1 cellular context compared by ENCODE assay signal in the genomic region with DNA sequence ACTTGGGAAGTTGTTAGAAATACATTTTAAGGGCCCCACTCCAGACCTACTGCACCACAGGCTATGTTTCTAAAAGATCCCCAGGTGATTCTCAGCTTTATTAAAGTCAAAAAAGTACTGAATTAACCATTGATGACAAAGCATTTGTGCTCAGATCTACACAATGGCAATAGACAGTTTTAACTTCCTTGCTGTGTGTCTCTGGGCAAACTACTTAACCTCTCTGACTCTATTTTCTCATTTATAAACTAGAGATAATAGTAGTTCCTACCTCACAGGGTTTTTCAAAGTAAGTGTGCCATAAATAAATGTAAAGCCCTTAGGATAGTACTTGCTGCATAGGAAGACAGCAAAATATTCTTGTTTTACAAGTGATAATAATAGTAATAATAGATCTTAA.
TF ChIP-seq lines count a peak whose summit lies in the region.

No MANE protein-coding gene starts in this region.

TF ChIP-seq in K562, 482 proteins besides CTCF, POLR2A, EP300 and RAD21 (continued from another document):
- TF ChIP-seq, protein P1, sequence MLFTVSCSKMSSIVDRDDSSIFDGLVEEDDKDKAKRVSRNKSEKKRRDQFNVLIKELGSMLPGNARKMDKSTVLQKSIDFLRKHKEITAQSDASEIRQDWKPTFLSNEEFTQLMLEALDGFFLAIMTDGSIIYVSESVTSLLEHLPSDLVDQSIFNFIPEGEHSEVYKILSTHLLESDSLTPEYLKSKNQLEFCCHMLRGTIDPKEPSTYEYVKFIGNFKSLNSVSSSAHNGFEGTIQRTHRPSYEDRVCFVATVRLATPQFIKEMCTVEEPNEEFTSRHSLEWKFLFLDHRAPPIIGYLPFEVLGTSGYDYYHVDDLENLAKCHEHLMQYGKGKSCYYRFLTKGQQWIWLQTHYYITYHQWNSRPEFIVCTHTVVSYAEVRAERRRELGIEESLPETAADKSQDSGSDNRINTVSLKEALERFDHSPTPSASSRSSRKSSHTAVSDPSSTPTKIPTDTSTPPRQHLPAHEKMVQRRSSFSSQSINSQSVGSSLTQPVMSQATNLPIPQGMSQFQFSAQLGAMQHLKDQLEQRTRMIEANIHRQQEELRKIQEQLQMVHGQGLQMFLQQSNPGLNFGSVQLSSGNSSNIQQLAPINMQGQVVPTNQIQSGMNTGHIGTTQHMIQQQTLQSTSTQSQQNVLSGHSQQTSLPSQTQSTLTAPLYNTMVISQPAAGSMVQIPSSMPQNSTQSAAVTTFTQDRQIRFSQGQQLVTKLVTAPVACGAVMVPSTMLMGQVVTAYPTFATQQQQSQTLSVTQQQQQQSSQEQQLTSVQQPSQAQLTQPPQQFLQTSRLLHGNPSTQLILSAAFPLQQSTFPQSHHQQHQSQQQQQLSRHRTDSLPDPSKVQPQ (CRISPR knock-in tag; IDR thresholded peaks at IDR 0.05; ENCODE audit: borderline replicate concordance) = no peak
- TF ChIP-seq RBBP5 (IDR thresholded peaks at IDR 0.05; ENCODE audit: borderline replicate concordance, insufficient read depth, low read length, poor library complexity, severe bottlenecking) (no peak), IFI16 (CRISPR knock-in tag; IDR thresholded peaks at IDR 0.05) (no peak), ZFP36 (IDR thresholded peaks at IDR 0.05; ENCODE audit: low read depth, low read length, partially characterized antibody) (peak; percentile 76), ZNF121 (CRISPR knock-in tag; conservative IDR thresholded peaks at IDR 0.05) (no peak), ZNF146 (CRISPR knock-in tag; IDR thresholded peaks at IDR 0.05; ENCODE audit: unreplicated experiment) (no peak), PPARD (CRISPR knock-in tag; IDR thresholded peaks at IDR 0.05) (no peak), KDM1A (IDR thresholded peaks at IDR 0.05) (0 out of 4 replicates have a peak, but pooled peaks of 1 of the 2 experiments have one; percentile 13), OTX1 (CRISPR knock-in tag; IDR thresholded peaks at IDR 0.05) (no peak), RBM17 (IDR thresholded peaks at IDR 0.05; ENCODE audit: borderline replicate concordance, low read depth, low read length) (no peak), RBM25 (IDR thresholded peaks at IDR 0.05; ENCODE audit: low read depth, low read length, severe bottlenecking) (peak; percentile 91), MYC (IDR thresholded peaks at IDR 0.05; ENCODE audit: low read depth, low read length) (no peak), MYC (CRISPR knock-in tag; IDR thresholded peaks at IDR 0.05; ENCODE audit: borderline replicate concordance, low read depth) (no peak), MEF2A (IDR thresholded peaks at IDR 0.05; ENCODE audit: control insufficient read depth, low read depth, low read length) (no peak), LARP7 (IDR thresholded peaks at IDR 0.05) (no peak), SMARCA4 (IDR thresholded peaks at IDR 0.05) (no peak), BRD9 (IDR thresholded peaks at IDR 0.05; ENCODE audit: low read depth, partially characterized antibody) (no peak), GATAD2B (IDR thresholded peaks at IDR 0.05; ENCODE audit: borderline replicate concordance) (no peak), NFYB (IDR thresholded peaks at IDR 0.05; ENCODE audit: extremely low read depth, insufficient read length) (no peak)
- TF ChIP-seq, protein P2, sequence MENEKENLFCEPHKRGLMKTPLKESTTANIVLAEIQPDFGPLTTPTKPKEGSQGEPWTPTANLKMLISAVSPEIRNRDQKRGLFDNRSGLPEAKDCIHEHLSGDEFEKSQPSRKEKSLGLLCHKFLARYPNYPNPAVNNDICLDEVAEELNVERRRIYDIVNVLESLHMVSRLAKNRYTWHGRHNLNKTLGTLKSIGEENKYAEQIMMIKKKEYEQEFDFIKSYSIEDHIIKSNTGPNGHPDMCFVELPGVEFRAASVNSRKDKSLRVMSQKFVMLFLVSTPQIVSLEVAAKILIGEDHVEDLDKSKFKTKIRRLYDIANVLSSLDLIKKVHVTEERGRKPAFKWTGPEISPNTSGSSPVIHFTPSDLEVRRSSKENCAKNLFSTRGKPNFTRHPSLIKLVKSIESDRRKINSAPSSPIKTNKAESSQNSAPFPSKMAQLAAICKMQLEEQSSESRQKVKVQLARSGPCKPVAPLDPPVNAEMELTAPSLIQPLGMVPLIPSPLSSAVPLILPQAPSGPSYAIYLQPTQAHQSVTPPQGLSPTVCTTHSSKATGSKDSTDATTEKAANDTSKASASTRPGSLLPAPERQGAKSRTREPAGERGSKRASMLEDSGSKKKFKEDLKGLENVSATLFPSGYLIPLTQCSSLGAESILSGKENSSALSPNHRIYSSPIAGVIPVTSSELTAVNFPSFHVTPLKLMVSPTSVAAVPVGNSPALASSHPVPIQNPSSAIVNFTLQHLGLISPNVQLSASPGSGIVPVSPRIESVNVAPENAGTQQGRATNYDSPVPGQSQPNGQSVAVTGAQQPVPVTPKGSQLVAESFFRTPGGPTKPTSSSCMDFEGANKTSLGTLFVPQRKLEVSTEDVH (IDR thresholded peaks at IDR 0.05; ENCODE audit: low read depth, partially characterized antibody) = no peak
- TF ChIP-seq, protein P3, sequence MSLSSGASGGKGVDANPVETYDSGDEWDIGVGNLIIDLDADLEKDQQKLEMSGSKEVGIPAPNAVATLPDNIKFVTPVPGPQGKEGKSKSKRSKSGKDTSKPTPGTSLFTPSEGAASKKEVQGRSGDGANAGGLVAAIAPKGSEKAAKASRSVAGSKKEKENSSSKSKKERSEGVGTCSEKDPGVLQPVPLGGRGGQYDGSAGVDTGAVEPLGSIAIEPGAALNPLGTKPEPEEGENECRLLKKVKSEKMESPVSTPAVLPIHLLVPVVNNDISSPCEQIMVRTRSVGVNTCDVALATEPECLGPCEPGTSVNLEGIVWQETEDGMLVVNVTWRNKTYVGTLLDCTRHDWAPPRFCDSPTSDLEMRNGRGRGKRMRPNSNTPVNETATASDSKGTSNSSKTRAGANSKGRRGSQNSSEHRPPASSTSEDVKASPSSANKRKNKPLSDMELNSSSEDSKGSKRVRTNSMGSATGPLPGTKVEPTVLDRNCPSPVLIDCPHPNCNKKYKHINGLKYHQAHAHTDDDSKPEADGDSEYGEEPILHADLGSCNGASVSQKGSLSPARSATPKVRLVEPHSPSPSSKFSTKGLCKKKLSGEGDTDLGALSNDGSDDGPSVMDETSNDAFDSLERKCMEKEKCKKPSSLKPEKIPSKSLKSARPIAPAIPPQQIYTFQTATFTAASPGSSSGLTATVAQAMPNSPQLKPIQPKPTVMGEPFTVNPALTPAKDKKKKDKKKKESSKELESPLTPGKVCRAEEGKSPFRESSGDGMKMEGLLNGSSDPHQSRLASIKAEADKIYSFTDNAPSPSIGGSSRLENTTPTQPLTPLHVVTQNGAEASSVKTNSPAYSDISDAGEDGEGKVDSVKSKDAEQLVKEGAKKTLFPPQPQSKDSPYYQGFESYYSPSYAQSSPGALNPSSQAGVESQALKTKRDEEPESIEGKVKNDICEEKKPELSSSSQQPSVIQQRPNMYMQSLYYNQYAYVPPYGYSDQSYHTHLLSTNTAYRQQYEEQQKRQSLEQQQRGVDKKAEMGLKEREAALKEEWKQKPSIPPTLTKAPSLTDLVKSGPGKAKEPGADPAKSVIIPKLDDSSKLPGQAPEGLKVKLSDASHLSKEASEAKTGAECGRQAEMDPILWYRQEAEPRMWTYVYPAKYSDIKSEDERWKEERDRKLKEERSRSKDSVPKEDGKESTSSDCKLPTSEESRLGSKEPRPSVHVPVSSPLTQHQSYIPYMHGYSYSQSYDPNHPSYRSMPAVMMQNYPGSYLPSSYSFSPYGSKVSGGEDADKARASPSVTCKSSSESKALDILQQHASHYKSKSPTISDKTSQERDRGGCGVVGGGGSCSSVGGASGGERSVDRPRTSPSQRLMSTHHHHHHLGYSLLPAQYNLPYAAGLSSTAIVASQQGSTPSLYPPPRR (CRISPR knock-in tag; IDR thresholded peaks at IDR 0.05; ENCODE audit: borderline replicate concordance) = no peak
- TF ChIP-seq, protein P4, sequence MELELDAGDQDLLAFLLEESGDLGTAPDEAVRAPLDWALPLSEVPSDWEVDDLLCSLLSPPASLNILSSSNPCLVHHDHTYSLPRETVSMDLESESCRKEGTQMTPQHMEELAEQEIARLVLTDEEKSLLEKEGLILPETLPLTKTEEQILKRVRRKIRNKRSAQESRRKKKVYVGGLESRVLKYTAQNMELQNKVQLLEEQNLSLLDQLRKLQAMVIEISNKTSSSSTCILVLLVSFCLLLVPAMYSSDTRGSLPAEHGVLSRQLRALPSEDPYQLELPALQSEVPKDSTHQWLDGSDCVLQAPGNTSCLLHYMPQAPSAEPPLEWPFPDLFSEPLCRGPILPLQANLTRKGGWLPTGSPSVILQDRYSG (tag; conservative IDR thresholded peaks at IDR 0.05; ENCODE audit: low read depth) = no peak
- TF ChIP-seq, protein P5, sequence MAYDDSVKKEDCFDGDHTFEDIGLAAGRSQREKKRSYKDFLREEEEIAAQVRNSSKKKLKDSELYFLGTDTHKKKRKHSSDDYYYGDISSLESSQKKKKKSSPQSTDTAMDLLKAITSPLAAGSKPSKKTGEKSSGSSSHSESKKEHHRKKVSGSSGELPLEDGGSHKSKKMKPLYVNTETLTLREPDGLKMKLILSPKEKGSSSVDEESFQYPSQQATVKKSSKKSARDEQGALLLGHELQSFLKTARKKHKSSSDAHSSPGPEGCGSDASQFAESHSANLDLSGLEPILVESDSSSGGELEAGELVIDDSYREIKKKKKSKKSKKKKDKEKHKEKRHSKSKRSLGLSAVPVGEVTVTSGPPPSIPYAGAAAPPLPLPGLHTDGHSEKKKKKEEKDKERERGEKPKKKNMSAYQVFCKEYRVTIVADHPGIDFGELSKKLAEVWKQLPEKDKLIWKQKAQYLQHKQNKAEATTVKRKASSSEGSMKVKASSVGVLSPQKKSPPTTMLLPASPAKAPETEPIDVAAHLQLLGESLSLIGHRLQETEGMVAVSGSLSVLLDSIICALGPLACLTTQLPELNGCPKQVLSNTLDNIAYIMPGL (CRISPR knock-in tag; IDR thresholded peaks at IDR 0.05) = no peak
- TF ChIP-seq, protein P6, sequence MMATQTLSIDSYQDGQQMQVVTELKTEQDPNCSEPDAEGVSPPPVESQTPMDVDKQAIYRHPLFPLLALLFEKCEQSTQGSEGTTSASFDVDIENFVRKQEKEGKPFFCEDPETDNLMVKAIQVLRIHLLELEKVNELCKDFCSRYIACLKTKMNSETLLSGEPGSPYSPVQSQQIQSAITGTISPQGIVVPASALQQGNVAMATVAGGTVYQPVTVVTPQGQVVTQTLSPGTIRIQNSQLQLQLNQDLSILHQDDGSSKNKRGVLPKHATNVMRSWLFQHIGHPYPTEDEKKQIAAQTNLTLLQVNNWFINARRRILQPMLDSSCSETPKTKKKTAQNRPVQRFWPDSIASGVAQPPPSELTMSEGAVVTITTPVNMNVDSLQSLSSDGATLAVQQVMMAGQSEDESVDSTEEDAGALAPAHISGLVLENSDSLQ (IDR thresholded peaks at IDR 0.05) = no peak
- TF ChIP-seq, protein P7, sequence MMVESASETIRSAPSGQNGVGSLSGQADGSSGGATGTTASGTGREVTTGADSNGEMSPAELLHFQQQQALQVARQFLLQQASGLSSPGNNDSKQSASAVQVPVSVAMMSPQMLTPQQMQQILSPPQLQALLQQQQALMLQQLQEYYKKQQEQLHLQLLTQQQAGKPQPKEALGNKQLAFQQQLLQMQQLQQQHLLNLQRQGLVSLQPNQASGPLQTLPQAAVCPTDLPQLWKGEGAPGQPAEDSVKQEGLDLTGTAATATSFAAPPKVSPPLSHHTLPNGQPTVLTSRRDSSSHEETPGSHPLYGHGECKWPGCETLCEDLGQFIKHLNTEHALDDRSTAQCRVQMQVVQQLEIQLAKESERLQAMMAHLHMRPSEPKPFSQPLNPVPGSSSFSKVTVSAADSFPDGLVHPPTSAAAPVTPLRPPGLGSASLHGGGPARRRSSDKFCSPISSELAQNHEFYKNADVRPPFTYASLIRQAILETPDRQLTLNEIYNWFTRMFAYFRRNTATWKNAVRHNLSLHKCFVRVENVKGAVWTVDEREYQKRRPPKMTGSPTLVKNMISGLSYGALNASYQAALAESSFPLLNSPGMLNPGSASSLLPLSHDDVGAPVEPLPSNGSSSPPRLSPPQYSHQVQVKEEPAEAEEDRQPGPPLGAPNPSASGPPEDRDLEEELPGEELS (CRISPR knock-in tag; IDR thresholded peaks at IDR 0.05; ENCODE audit: borderline replicate concordance) = no peak
- TF ChIP-seq, protein P8, sequence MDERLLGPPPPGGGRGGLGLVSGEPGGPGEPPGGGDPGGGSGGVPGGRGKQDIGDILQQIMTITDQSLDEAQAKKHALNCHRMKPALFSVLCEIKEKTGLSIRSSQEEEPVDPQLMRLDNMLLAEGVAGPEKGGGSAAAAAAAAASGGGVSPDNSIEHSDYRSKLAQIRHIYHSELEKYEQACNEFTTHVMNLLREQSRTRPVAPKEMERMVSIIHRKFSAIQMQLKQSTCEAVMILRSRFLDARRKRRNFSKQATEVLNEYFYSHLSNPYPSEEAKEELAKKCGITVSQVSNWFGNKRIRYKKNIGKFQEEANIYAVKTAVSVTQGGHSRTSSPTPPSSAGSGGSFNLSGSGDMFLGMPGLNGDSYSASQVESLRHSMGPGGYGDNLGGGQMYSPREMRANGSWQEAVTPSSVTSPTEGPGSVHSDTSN (CRISPR knock-in tag; IDR thresholded peaks at IDR 0.05; ENCODE audit: low read depth) = no peak
- TF ChIP-seq, protein P8 (tag; conservative IDR thresholded peaks at IDR 0.05; ENCODE audit: low read depth) = no peak
